ENCODE assay signal across 18 cellular contexts in genomic region chr1:57503337-57503736, GRCh38.
A peak's percentile ranks its signal among the peaks of the same experiment; 100 is the strongest.
DNase-seq lines count a peak whose midpoint lies in the region; ATAC-seq, FAIRE-seq and TF ChIP-seq lines count a peak whose summit lies in the region.
"Had no signal": no experiment of that assay in that cellular context is flagged by ENCODE, and none has a peak within 500 bp of the region (broad histone marks: within the 10 kb centered on the region; RNA-seq: fewer than 3 reads in every experiment).

No MANE protein-coding gene starts in this region.

- H2BK12ac ChIP-seq in H9 (ENCODE audit: insufficient read length, low read depth, low read length), result no peak overlapping the region

- H3K27me3 Mint-ChIP-seq in H9 (ENCODE audit: low read depth), result no peaks in the 10 kb centered on the region; the same call in 1 of the 2 replicates
- H3K27me3 Mint-ChIP-seq: CD4-positive, CD25-positive, alpha-beta regulatory T cell had no signal

- H3K4me3 Mint-ChIP-seq in H9, result no peak overlapping the region
- H3K4me3 Mint-ChIP-seq: CD4-positive, CD25-positive, alpha-beta regulatory T cell; CD8-positive, alpha-beta T cell had no signal

- H3K9me3 Mint-ChIP-seq in H9, result no peaks in the 10 kb centered on the region
- H3K9me3 Mint-ChIP-seq: CD8-positive, alpha-beta T cell had no signal

- no peak overlapping the region for H3K4ac ChIP-seq in H9 (ENCODE audit: low read depth, low read length)

- no peaks in the 10 kb centered on the region for H4K20me1 ChIP-seq in H9 (ENCODE audit: control insufficient read depth, insufficient read depth, insufficient read length)
- H4K20me1 ChIP-seq: BLaER1 had no signal

- no peak overlapping the region for H3K18ac ChIP-seq in H9 (ENCODE audit: insufficient read length, low read depth, low read length)

- H3K4me2 ChIP-seq in H9 (ENCODE audit: insufficient read depth, insufficient read length, low read length), result no peak overlapping the region
- H3K4me2 ChIP-seq: BLaER1 had no signal

- H3K23me2 ChIP-seq in H9 (ENCODE audit: insufficient read length, low read depth, low read length, poor library complexity, severe bottlenecking), result no peaks in the 10 kb centered on the region

- FAIRE-seq in small intestine (lab: Jason Lieb, UNC), result no peak
- FAIRE-seq: GM12891, H54 had no signal

- no peaks in the 10 kb centered on the region for H3K79me1 ChIP-seq in H9 (ENCODE audit: insufficient read depth, low read depth, low read length, poor library complexity, severe bottlenecking)

- no peak for TF ChIP-seq CTCF in H9 (conservative IDR thresholded peaks at IDR 0.05)

- no peak overlapping the region for H3T11ph ChIP-seq in H9 (ENCODE audit: low read length)

- H4K91ac ChIP-seq in H9 (ENCODE audit: insufficient read length, low read depth, low read length), result no peak overlapping the region

- peaks cover 0 to 2% (median 0%) of the 10 kb centered on the region in 3 experiments; a peak in 2 of 7 replicates for H3K36me3 Mint-ChIP-seq in H9 (ENCODE audit: insufficient read depth in 1 of 3, low read depth in 3 of 3)
- H3K36me3 Mint-ChIP-seq: CD4-positive, CD25-positive, alpha-beta regulatory T cell; CD8-positive, alpha-beta T cell had no signal

- H3K9me3 ChIP-seq in H9 (ENCODE audit: control insufficient read depth, low read depth, low read length) (no peaks in the 10 kb centered on the region), small intestine (ENCODE audit: control insufficient read depth, low read depth) (no peaks in the 10 kb centered on the region)
- H3K9me3 ChIP-seq: BLaER1, Caco-2 had no signal

- peak overlapping the region; percentile 58 for H3K23ac ChIP-seq in H9 (ENCODE audit: insufficient read length, low read depth, low read length)

- no peak overlapping the region for H2AK5ac ChIP-seq in H9 (ENCODE audit: insufficient read length, low read length)

- H3K27me3 ChIP-seq in H9 (ENCODE audit: insufficient read depth, low read length) (no peaks in the 10 kb centered on the region), small intestine (ENCODE audit: control insufficient read depth in 2 of 2, insufficient read depth in 2 of 2, low read length in 2 of 2) (no peaks in the 10 kb centered on the region)
- H3K27me3 ChIP-seq: BLaER1 had no signal

- no peak overlapping the region for H4K8ac ChIP-seq in H9 (replicated peaks; ENCODE audit: insufficient read length, low read depth, low read length)

- ATAC-seq in HG03025 (IDR thresholded peaks at IDR 0.05; ENCODE audit: low FRiP score, unreplicated experiment), result no peak
- no peak for ATAC-seq in HG03378 (IDR thresholded peaks at IDR 0.05; ENCODE audit: unreplicated experiment)
- ATAC-seq: CD8-positive, alpha-beta T cell had no signal

- no peak overlapping the region for H3K9ac ChIP-seq in H9 (ENCODE audit: extremely low read depth, insufficient read length, low read length)
- H3K9ac ChIP-seq: BLaER1 had no signal

- peaks cover 6% of the 10 kb centered on the region in 2 experiments; a peak in 2 of 4 replicates for H3K4me1 Mint-ChIP-seq in H9
- H3K4me1 Mint-ChIP-seq: CD4-positive, CD25-positive, alpha-beta regulatory T cell had no signal

- no peaks in the 10 kb centered on the region for H3K36me3 ChIP-seq in small intestine (ENCODE audit: control insufficient read depth in 2 of 2, insufficient read depth in 2 of 2, low read length in 2 of 2)
- H3K36me3 ChIP-seq: BLaER1 had no signal

- no peak overlapping the region for H3K4me3 ChIP-seq in small intestine (ENCODE audit: low read depth in 1 of 2, low read length in 2 of 2)
- H3K4me3 ChIP-seq: BLaER1 had no signal

- no peak overlapping the region for H3K14ac ChIP-seq in H9 (ENCODE audit: insufficient read depth, low read length)

- H3K79me2 ChIP-seq in H9 (ENCODE audit: insufficient read depth, low read length), result no peaks in the 10 kb centered on the region

- DNase-seq in H9 (no peak), small intestine (peak; percentile 51)
- DNase-seq in activated CD4-positive, alpha-beta T cell treated with anti-CD3 and anti-CD28 coated beads, Interleukin-2, amount 50 U/mL, for 4 hours, result no peak
- DNase-seq: Caco-2; CD4-positive, CD25-positive, alpha-beta regulatory T cell; CD8-positive, alpha-beta T cell; DMS153; DMS79 treated with DMSO at 0.1 percent for 48 hours; GF-D8; GOT3; HCEC 1CT had no signal

- no peak overlapping the region for H2BK15ac ChIP-seq in H9 (ENCODE audit: low read depth, low read length)

- H2BK20ac ChIP-seq in H9 (ENCODE audit: low read depth, low read length, poor library complexity, severe bottlenecking), result no peak overlapping the region

- no peak overlapping the region for H2BK120ac ChIP-seq in H9 (ENCODE audit: low read depth, low read length, poor library complexity, severe bottlenecking)

- H4K5ac ChIP-seq in H9 (ENCODE audit: insufficient read length, low read depth, low read length), result no peak overlapping the region

- no peak overlapping the region for H2BK5ac ChIP-seq in H9 (ENCODE audit: insufficient read length, low read length)

- H3K27ac ChIP-seq in H9 (ENCODE audit: insufficient read length, low read depth, low read length) (no peak overlapping the region), small intestine (ENCODE audit: low read depth in 1 of 2, low read length in 1 of 2) (no peak overlapping the region)
- H3K27ac ChIP-seq: BLaER1, C4-2B had no signal

- H3K27ac Mint-ChIP-seq in H9, result no peak overlapping the region
- H3K27ac Mint-ChIP-seq: CD8-positive, alpha-beta T cell had no signal

- no peak overlapping the region for H3K56ac ChIP-seq in H9 (ENCODE audit: insufficient read length, low read depth, low read length)

- H2AFZ ChIP-seq in H9 (ENCODE audit: low read length), result no peak overlapping the region

- H3K4me1 ChIP-seq in H9 (ENCODE audit: insufficient read depth, low read length), result no peaks in the 10 kb centered on the region
- H3K4me1 ChIP-seq in small intestine (ENCODE audit: control insufficient read depth in 2 of 2, insufficient read depth in 1 of 2, low read depth in 1 of 2, low read length in 1 of 2), result no peaks in the 10 kb centered on the region
- H3K4me1 ChIP-seq: Caco-2 had no signal

- WGBS in H9 (ENCODE audit: extremely low coverage, insufficient read length, low lambda C conversion rate), result no CpG with 5 or more reads among the region's 1 CpG
- WGBS in small intestine, 3 donors, result 89 to 90% (median 90%) methylated on average over 1 of the region's 1 CpG

TF ChIP-seq in PFSK-1, 5 proteins besides CTCF, POLR2A, EP300 and RAD21:
- TF ChIP-seq POLR2AphosphoS5 (IDR thresholded peaks at IDR 0.05; ENCODE audit: low read depth, low read length), result no peak
- TF ChIP-seq REST (IDR thresholded peaks at IDR 0.05; ENCODE audit: insufficient read depth in 1 of 2, low read depth in 2 of 2, low read length in 2 of 2), result peak; percentile 48 to 82; a peak in 3 of 4 replicates
